Comparison of ENCODE assay signal across 8 cellular contexts in the genomic region with DNA sequence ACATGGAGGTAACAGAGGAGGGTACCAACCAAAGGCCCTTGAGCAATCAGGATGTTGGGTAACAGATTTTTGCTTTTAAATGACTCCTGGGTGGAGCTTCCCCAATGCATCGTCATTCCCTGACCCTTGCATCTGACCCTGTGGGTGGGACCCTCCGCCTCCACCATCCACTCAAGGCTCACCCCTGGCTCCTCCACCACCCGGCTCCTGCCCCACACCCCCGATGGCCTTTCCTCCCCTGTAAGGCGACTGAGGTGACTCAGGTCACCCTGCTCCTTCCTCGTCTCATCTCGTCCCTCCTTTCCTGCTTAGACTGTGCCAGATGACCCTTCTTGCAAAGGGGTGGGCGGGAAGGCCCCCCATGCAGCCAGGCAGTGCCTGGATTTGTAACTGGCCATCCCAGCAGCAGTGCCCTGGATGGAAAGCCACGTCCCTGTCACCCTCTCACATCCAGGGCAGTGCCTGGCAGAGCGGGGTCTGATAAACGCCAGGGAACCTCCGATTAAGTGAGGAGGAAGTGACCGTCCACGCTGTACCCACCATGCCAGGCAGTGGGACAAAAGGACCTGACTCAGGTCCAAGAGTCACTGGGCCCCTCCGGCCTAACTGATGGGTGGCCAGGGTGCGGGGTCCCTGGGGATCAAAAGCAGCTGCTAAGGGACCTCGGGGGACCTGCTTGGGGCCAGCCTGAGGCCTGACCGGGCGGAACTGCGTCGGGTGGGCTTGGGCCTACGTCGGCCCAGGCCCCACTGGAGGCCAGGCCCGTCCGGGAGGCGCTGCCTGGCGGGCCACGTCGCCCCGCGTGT. TPM values are rescaled to one million over a fixed set of nuclear protein-coding genes. Genes with fewer than 3 reads are reported as not detected.
DNase-seq lines count a peak whose midpoint lies in the region; ATAC-seq and TF ChIP-seq lines count a peak whose summit lies in the region.

No MANE protein-coding gene starts in this region.

- peaks cover 9% of the 10 kb centered on the region for H3K79me1 ChIP-seq in trophoblast cell (ENCODE audit: low read length)

- peaks cover 5% of the 10 kb centered on the region for H3K9me3 ChIP-seq in trophoblast cell (ENCODE audit: insufficient read depth, low read depth, low read length)

- H2BK5ac ChIP-seq in trophoblast cell (ENCODE audit: low read depth, low read length, poor library complexity), result peak overlapping the region; percentile 46

- peak overlapping the region; percentile 92 for H4K91ac ChIP-seq in trophoblast cell (ENCODE audit: low read depth, low read length)

- H2BK120ac ChIP-seq in trophoblast cell (ENCODE audit: insufficient read depth, low read length, poor library complexity), result no peak overlapping the region

- H4K8ac ChIP-seq in trophoblast cell (ENCODE audit: low read depth, low read length), result peak overlapping the region; percentile 79

- H3K27me3 ChIP-seq in GM23338 (ENCODE audit: insufficient read depth) (no peaks in the 10 kb centered on the region), trophoblast cell (ENCODE audit: insufficient read depth, low read length) (no peaks in the 10 kb centered on the region)

- peaks cover 25% of the 10 kb centered on the region for H3F3A ChIP-seq in GM23338 (replicated peaks; ENCODE audit: low read depth)

- H3K23ac ChIP-seq in trophoblast cell (ENCODE audit: low read length), result no peak overlapping the region

- ATAC-seq in GM23338 (peak; percentile 11), T-cell (replicated peaks in 1 of 4) (no peak)
- ATAC-seq in activated CD4-positive, CD25-positive, alpha-beta regulatory T cell treated with anti-CD3 and anti-CD28 coated beads, Interleukin-2, amount 50 U/mL, for 24 hours, result no peak

- H3K9ac ChIP-seq in trophoblast cell (ENCODE audit: low read length), result peak overlapping the region; percentile 2

- H3K4me1 ChIP-seq in GM23338 (ENCODE audit: insufficient read depth) (peaks cover 33% of the 10 kb centered on the region), trophoblast cell (ENCODE audit: control insufficient read depth in 1 of 2, insufficient read depth in 2 of 2, low read length in 2 of 2) (peaks cover 9 to 12% of the 10 kb centered on the region in 2 experiments)

- POLR2A ChIA-PET in T-cell (lab: Charles Lee), result interaction anchor here in 1 of 2 donors (0.6 to 1.2 kb wide), 2 partner anchors 34 to 340 kb away, joined by 3 to 4 read pairs; a partner anchor contains a TSS

- H4K12ac ChIP-seq in trophoblast cell (ENCODE audit: low read depth, low read length), result peak overlapping the region; percentile 45

- peak overlapping the region; percentile 44 for H3K14ac ChIP-seq in trophoblast cell (ENCODE audit: low read length)

- WGBS in trophoblast cell (ENCODE audit: extremely low coverage, insufficient coverage, insufficient read length), result no CpG with 5 or more reads among the region's 31 CpGs

- H3K4me3 Mint-ChIP-seq in GM23338 (peak overlapping the region; percentile 46; the same call in 1 of the 3 replicates), T-cell (peak overlapping the region; percentile 46 to 57 (median 51))

- H3K4me1 Mint-ChIP-seq in GM23338 (peaks cover 39% of the 10 kb centered on the region), T-cell (peaks cover 6 to 20% (median 8%) of the 10 kb centered on the region in 3 donors)

- no peak for TF ChIP-seq CTCF in GM23338 (conservative IDR thresholded peaks at IDR 0.05; ENCODE audit: low read depth in 2 of 2)
- TF ChIP-seq CTCF in fibroblast of mammary gland (conservative IDR thresholded peaks at IDR 0.05; ENCODE audit: control insufficient read depth, insufficient read depth, low read depth, low read length), result no peak

- no peaks in the 10 kb centered on the region for H3K9me2 ChIP-seq in GM23338 (ENCODE audit: insufficient read depth)

- CTCF ChIA-PET in T-cell (lab: Charles Lee), result interaction anchor here (0.7 to 1.7 kb wide), 4 partner anchors 26 to 448 kb away, joined by 3 to 11 read pairs (median 5); a partner anchor contains a TSS

- H4K20me1 ChIP-seq in GM23338 (replicated peaks; ENCODE audit: insufficient read depth), result no peaks in the 10 kb centered on the region

- 0 out of 2 replicates have a peak overlapping the region, but pooled peaks have one; percentile 38 for H3K4me2 ChIP-seq in GM23338
- peak overlapping the region; percentile 82 for H3K4me2 ChIP-seq in trophoblast cell (ENCODE audit: low read length)

- H2AFZ ChIP-seq in GM23338 (0 out of 2 replicates have a peak overlapping the region, but pooled peaks have one; percentile 14), trophoblast cell (ENCODE audit: insufficient read depth, low read length, poor library complexity) (peak overlapping the region; percentile 33)

- H3K36me3 ChIP-seq in GM23338 (ENCODE audit: insufficient read depth), result no peaks in the 10 kb centered on the region; the same call in 1 of the 2 replicates
- H3K36me3 ChIP-seq in trophoblast cell (ENCODE audit: control insufficient read depth in 1 of 2, insufficient read depth in 2 of 2, low read length in 2 of 2), result peaks cover 12 to 15% of the 10 kb centered on the region in 2 experiments

- H3K79me2 ChIP-seq in GM23338 (replicated peaks; ENCODE audit: insufficient read depth) (no peaks in the 10 kb centered on the region), trophoblast cell (ENCODE audit: control insufficient read depth, insufficient read depth, low read length, poor library complexity) (peaks cover 2% of the 10 kb centered on the region)

- DNase-seq in GM23338 (ENCODE audit: low spot score), result no peak
- peak in 4 of 34 experiments; percentile 4 to 33 (median 13) for DNase-seq in T-cell
- DNase-seq in fibroblast of mammary gland (ENCODE audit: low read depth), result peak; percentile 85
- DNase-seq in trophoblast cell, result peak in 1 of 2 donors; percentile 23
- no peak for DNase-seq in GM03348 (ENCODE audit: low spot score)
- DNase-seq in anterior cingulate cortex (lab: John Stamatoyannopoulos, UW), result no peak
- no peak for DNase-seq in central memory CD4-positive, alpha-beta T cell

- H3K4me3 ChIP-seq in GM23338, result no peak overlapping the region
- H3K4me3 ChIP-seq in fibroblast of mammary gland (ENCODE audit: control insufficient read depth, low read depth, low read length), result no peak overlapping the region
- H3K4me3 ChIP-seq in trophoblast cell (ENCODE audit: low read depth, low read length), result no peak overlapping the region

- H3K27ac ChIP-seq in GM23338 (ENCODE audit: low read depth), result peak overlapping the region; percentile 69; the same call in 1 of the 2 replicates
- H3K27ac ChIP-seq in trophoblast cell (ENCODE audit: low read depth, low read length), result no peak overlapping the region

- peak overlapping the region; percentile 18 for H3K4ac ChIP-seq in trophoblast cell (ENCODE audit: low read depth, low read length)

- H3K27ac Mint-ChIP-seq in GM23338 (peak overlapping the region; percentile 91), T-cell (peak overlapping the region; percentile 73)

- H3K27me3 Mint-ChIP-seq in GM23338 (ENCODE audit: insufficient read depth, low read depth, poor library complexity) (peaks cover 6% of the 10 kb centered on the region), T-cell (no peaks in the 10 kb centered on the region)

- H2BK12ac ChIP-seq in trophoblast cell (ENCODE audit: low read length), result peak overlapping the region; percentile 67

- no peaks in the 10 kb centered on the region for H3K9me3 Mint-ChIP-seq in GM23338
- H3K9me3 Mint-ChIP-seq in T-cell, result no peaks in the 10 kb centered on the region

- H2AK5ac ChIP-seq in trophoblast cell (ENCODE audit: low read length), result peak overlapping the region; percentile 87

- peak overlapping the region; percentile 26 for H3K18ac ChIP-seq in trophoblast cell (ENCODE audit: low read length)

- H3K36me3 Mint-ChIP-seq in GM23338 (ENCODE audit: low read depth) (peaks cover 4% of the 10 kb centered on the region), T-cell (peaks cover 6% of the 10 kb centered on the region)

TF ChIP-seq in GM23338, 12 proteins besides CTCF, POLR2A, EP300 and RAD21:
- TF ChIP-seq ZNF331 (CRISPR knock-in tag; IDR thresholded peaks at IDR 0.05; ENCODE audit: low read depth) (no peak), ZNF114 (CRISPR knock-in tag; IDR thresholded peaks at IDR 0.05) (no peak)

RNA-seq across cellular contexts. Expression of a gene that starts 0.6 kb away (rescaled TPM):
- total RNA-seq in GM23338 (2014; rRNA removed; shearing (Covaris generic)), result 24.1 and 30.0 TPM in 2 replicates
- polyA plus RNA-seq in GM23338 (2016; fragmentation: Nextera tagmentation; extraction: Ambion mirVana), result 17.8 and 23.5 TPM in 2 replicates
- total RNA-seq in T-cell, result 10 to 100 TPM; 49.6 to 79.0 (median 69.3) TPM
- 11.3 and 12.1 TPM in 2 replicates for polyA plus RNA-seq in trophoblast cell (2013)

RNA-seq across cellular contexts. Expression of a gene that starts 40.9 kb away (rescaled TPM):
- 66.5 and 70.5 TPM in 2 replicates for total RNA-seq in GM23338 (2014; rRNA removed; shearing (Covaris generic))
- 27.7 and 31.2 TPM in 2 replicates for polyA plus RNA-seq in GM23338 (2016; fragmentation: Nextera tagmentation; extraction: Ambion mirVana)
- 100 to 1,000 TPM; 154 to 213 (median 178) TPM for total RNA-seq in T-cell
- 26.9 and 28.5 TPM in 2 replicates for polyA plus RNA-seq in trophoblast cell (2013)
